22 cellular contexts compared by ENCODE assay signal in the genomic region with DNA sequence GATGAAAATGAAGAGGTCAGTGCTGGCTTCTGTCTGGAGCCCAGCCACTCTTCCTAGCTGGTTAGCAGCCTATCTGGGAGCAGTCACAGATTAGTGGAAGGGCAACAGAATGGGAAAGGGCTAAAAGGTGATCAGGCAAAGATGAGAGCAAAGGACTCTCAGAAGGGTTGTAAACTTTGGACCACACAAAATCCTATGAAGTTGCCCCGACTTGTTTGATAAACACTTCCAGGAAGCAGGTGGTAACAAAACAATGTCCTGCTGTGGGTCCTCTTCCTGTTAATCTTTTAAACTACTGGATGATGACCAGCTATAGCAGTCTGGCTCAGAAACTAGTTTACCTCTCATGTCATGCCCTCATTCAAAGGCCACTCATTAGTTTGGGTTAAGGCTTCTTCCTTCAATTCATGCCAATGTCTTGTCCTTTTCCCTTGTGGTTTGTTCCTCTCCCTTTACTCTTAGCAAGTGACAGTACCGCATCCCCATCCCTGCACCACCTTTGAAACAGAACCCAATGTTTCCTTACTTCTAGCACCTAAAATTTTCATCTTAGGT. TPM values are rescaled to one million over a fixed set of nuclear protein-coding genes. Genes with fewer than 3 reads are reported as not detected.
A peak's percentile ranks its signal among the peaks of the same experiment; 100 is the strongest.
DNase-seq lines count a peak whose midpoint lies in the region; ATAC-seq, FAIRE-seq and TF ChIP-seq lines count a peak whose summit lies in the region.
"Had no signal": no experiment of that assay in that cellular context is flagged by ENCODE, and none has a peak within 500 bp of the region (broad histone marks: within the 10 kb centered on the region; RNA-seq: fewer than 3 reads in every experiment).

No MANE protein-coding gene starts in this region.

- H3K4me1 ChIP-seq in H1 (replicated peaks in 1 of 4; ENCODE audit: control insufficient read depth in 3 of 4, insufficient read depth in 4 of 4, low read length in 3 of 4): no peaks in the 10 kb centered on the region
- H3K4me1 ChIP-seq: gastroesophageal sphincter, left ventricle myocardium inferior had no signal

- H2AFZ ChIP-seq in H1 (ENCODE audit: low read length): no peak overlapping the region

- H2BK20ac ChIP-seq in H1 (ENCODE audit: low read length): no peak overlapping the region

- H3K23ac ChIP-seq in H1 (ENCODE audit: insufficient read length): no peak overlapping the region

- no peak overlapping the region for H3K9ac ChIP-seq in H1 (replicated peaks in 1 of 4; ENCODE audit: extremely low read depth in 1 of 4, low read depth in 3 of 4, low read length in 3 of 4)

- H3K36me3 Mint-ChIP-seq in activated naive CD4-positive, alpha-beta T cell treated with anti-CD3 and anti-CD28 coated beads, Interleukin-2, amount 10 ng/mL, durations not matched to agents 7 days and 5 days: peaks cover 73% of the 10 kb centered on the region
- H3K36me3 Mint-ChIP-seq in WTC11 (peaks cover 71% of the 10 kb centered on the region), progenitor cell of endocrine pancreas (ENCODE audit: insufficient read depth) (peaks cover 31% of the 10 kb centered on the region)

- no peak for DNase-seq in activated naive CD4-positive, alpha-beta T cell treated with anti-CD3 and anti-CD28 coated beads, Interleukin-2, amount 10 ng/mL, durations not matched to agents 7 days and 5 days
- DNase-seq in activated naive CD4-positive, alpha-beta T cell (lab: John Stamatoyannopoulos, UW): no peak
- no peak for DNase-seq in WTC11 (ENCODE audit: low spot score)
- DNase-seq in H1 (ENCODE audit: low read depth in 1 of 2, low spot score in 2 of 2): no peak
- no peak for DNase-seq in progenitor cell of endocrine pancreas (ENCODE audit: low spot score, unreplicated experiment)
- DNase-seq in Kasumi-1 (lab: John Stamatoyannopoulos, UW): no peak
- DNase-seq: activated CD4-positive, CD25-positive, alpha-beta regulatory T cell treated with anti-CD3 and anti-CD28 coated beads, Interleukin-2, amount 50 U/mL, for 72 hours; activated T-cell treated with anti-CD3 and anti-CD28 coated beads, Interleukin-2, amount 50 U/mL, for 48 hours; GF-D8; IMR-90; left ventricle myocardium inferior; NCI-H2081 treated with DMSO at 0.1 percent for 48 hours; NCI-H510A treated with DMSO at 0.1 percent for 48 hours; Right ventricle myocardium superior; stimulated activated CD4-positive, alpha-beta T cell treated with anti-CD3 and anti-CD28 coated beads, Interleukin-4, amount 100 ng/mL, for 24 hours had no signal

- H3K9me3 Mint-ChIP-seq in activated naive CD4-positive, alpha-beta T cell treated with anti-CD3 and anti-CD28 coated beads, Interleukin-2, amount 10 ng/mL, durations not matched to agents 7 days and 5 days: no peaks in the 10 kb centered on the region
- H3K9me3 Mint-ChIP-seq in WTC11: no peaks in the 10 kb centered on the region
- H3K9me3 Mint-ChIP-seq in progenitor cell of endocrine pancreas (ENCODE audit: low read depth): no peaks in the 10 kb centered on the region

- no peak for TF ChIP-seq RAD21 in H1 (IDR thresholded peaks at IDR 0.05 in 1 of 2, conservative IDR thresholded peaks at IDR 0.05 in 1 of 2; ENCODE audit: low read depth in 2 of 2, low read length in 2 of 2)

- no peak for TF ChIP-seq EP300 in H1 (IDR thresholded peaks at IDR 0.05; ENCODE audit: borderline replicate concordance in 1 of 2, low read depth in 2 of 2, low read length in 2 of 2)

- no peak overlapping the region for H2BK15ac ChIP-seq in H1 (ENCODE audit: low read length)

- ATAC-seq in WTC11: no peak
- no peak for ATAC-seq in HG03469 (IDR thresholded peaks at IDR 0.05; ENCODE audit: unreplicated experiment)
- no peak for ATAC-seq in HG02678 (IDR thresholded peaks at IDR 0.05; ENCODE audit: unreplicated experiment)
- ATAC-seq: gastroesophageal sphincter had no signal

- no peak overlapping the region for H3K56ac ChIP-seq in H1 (replicated peaks; ENCODE audit: insufficient read length, low read depth, low read length)

- H2BK120ac ChIP-seq in H1 (replicated peaks; ENCODE audit: low read depth, low read length): no peak overlapping the region

- H3K79me1 ChIP-seq in H1 (ENCODE audit: low read depth, low read length): peaks cover 2% of the 10 kb centered on the region; the same call in 1 of the 2 replicates

- no peaks in the 10 kb centered on the region for H3K9me3 ChIP-seq in H1 (ENCODE audit: insufficient read depth in 2 of 2, low read depth in 1 of 2, low read length in 1 of 2)
- H3K9me3 ChIP-seq: gastroesophageal sphincter, left ventricle myocardium inferior, thoracic aorta had no signal

- H3K4ac ChIP-seq in H1 (replicated peaks; ENCODE audit: insufficient read length, low read depth, low read length): no peak overlapping the region

- H3K14ac ChIP-seq in H1 (ENCODE audit: insufficient read length): no peak overlapping the region

- CTCF ChIA-PET in activated naive CD4-positive, alpha-beta T cell treated with anti-CD3 and anti-CD28 coated beads, Interleukin-2, amount 10 ng/mL, durations not matched to agents 7 days and 5 days (lab: Charles Lee): no interaction called here
- CTCF ChIA-PET in WTC11 (lab: Charles Lee) (no interaction called here), H1 (lab: Charles Lee; ENCODE audit: partially characterized antibody) (interaction anchor here (0.9 to 1.8 kb wide), 3 partner anchors 9 to 108 kb away, joined by 3 to 4 read pairs (median 3); no protein-coding TSS in a partner anchor)

- TF ChIP-seq POLR2A in H1 (IDR thresholded peaks at IDR 0.05; ENCODE audit: control extremely low read depth in 1 of 2, low read depth in 2 of 2, low read length in 2 of 2): peak; percentile 26 to 71; a peak in 2 of 3 replicates

- no peak overlapping the region for H2AK5ac ChIP-seq in H1 (ENCODE audit: low read depth, low read length)

- H4K8ac ChIP-seq in H1 (ENCODE audit: extremely low read depth, insufficient read depth, low read length): no peak overlapping the region

- POLR2A ChIA-PET in WTC11 (lab: Charles Lee) (no interaction called here), H1 (lab: Charles Lee; ENCODE audit: partially characterized antibody) (interaction anchor here (1.0 to 20.0 kb wide), 2 partner anchors 11 to 12 kb away, joined by 4 to 250 read pairs; partner anchors contain the start of gene POLG)

- H3K79me2 ChIP-seq in H1 (ENCODE audit: control insufficient read depth in 1 of 2, insufficient read depth in 2 of 2, low read length in 2 of 2): no peaks in the 10 kb centered on the region

- no peak overlapping the region for H2BK12ac ChIP-seq in H1 (ENCODE audit: low read depth, low read length)

- 89% methylated on average over 2 of the region's 2 CpGs; no CpG with 5 or more reads in 1 of the 2 experiments for WGBS in H1 (ENCODE audit: extremely low coverage in 1 of 2, insufficient coverage in 1 of 2, insufficient read length in 1 of 2, insufficient replicate concordance in 2 of 2, low coverage in 1 of 2, low lambda C conversion rate in 2 of 2, missing lambda C conversion rate in 1 of 2), 2 experiments

- H3K23me2 ChIP-seq in H1 (ENCODE audit: low read depth, low read length): no peaks in the 10 kb centered on the region; the same call in 1 of the 2 replicates

- no peak overlapping the region for H4K5ac ChIP-seq in H1 (ENCODE audit: insufficient read length, low read depth, low read length)

- H4K20me1 ChIP-seq in H1 (replicated peaks in 1 of 2; ENCODE audit: control insufficient read depth in 1 of 2, insufficient read depth in 2 of 2, low read length in 2 of 2): peaks cover under 1 to 9% of the 10 kb centered on the region in 2 experiments

- no peak overlapping the region for H3K4me3 Mint-ChIP-seq in activated naive CD4-positive, alpha-beta T cell treated with anti-CD3 and anti-CD28 coated beads, Interleukin-2, amount 10 ng/mL, durations not matched to agents 7 days and 5 days
- no peak overlapping the region for H3K4me3 Mint-ChIP-seq in WTC11
- H3K4me3 Mint-ChIP-seq in progenitor cell of endocrine pancreas (ENCODE audit: low read depth): no peak overlapping the region

- no peak overlapping the region for H4K91ac ChIP-seq in H1 (replicated peaks; ENCODE audit: insufficient read length, low read length)

- H3K18ac ChIP-seq in H1 (ENCODE audit: extremely low read depth, low read length): no peak overlapping the region

- H3K4me2 ChIP-seq in H1 (ENCODE audit: insufficient read depth in 1 of 2, low read depth in 2 of 2, low read length in 2 of 2): no peak overlapping the region

- no peak overlapping the region for H3K4me3 ChIP-seq in H1 (ENCODE audit: extremely low read depth in 1 of 4, insufficient read depth in 2 of 4, low read depth in 3 of 4, low read length in 4 of 4)
- H3K4me3 ChIP-seq: gastroesophageal sphincter, left ventricle myocardium inferior, thoracic aorta had no signal

- FAIRE-seq in H1 (lab: Jason Lieb, UNC): no peak
- FAIRE-seq: astrocyte, colon, GM12891 had no signal

- H3K27ac Mint-ChIP-seq in activated naive CD4-positive, alpha-beta T cell treated with anti-CD3 and anti-CD28 coated beads, Interleukin-2, amount 10 ng/mL, durations not matched to agents 7 days and 5 days: peak overlapping the region; percentile 57
- H3K27ac Mint-ChIP-seq in WTC11 (peak overlapping the region; percentile 2), progenitor cell of endocrine pancreas (peak overlapping the region; percentile 78)

- TF ChIP-seq CTCF in WTC11 (IDR thresholded peaks at IDR 0.05): no peak
- TF ChIP-seq CTCF in H1 (IDR thresholded peaks at IDR 0.05; ENCODE audit: control extremely low read depth in 1 of 3, insufficient read depth in 1 of 3, low read depth in 1 of 3, low read length in 3 of 3): no peak
- no peak for TF ChIP-seq CTCF in progenitor cell of endocrine pancreas (IDR thresholded peaks at IDR 0.05; ENCODE audit: unreplicated experiment)

- H2BK5ac ChIP-seq in H1 (ENCODE audit: low read depth, low read length): no peak overlapping the region

- H3K4me1 Mint-ChIP-seq in activated naive CD4-positive, alpha-beta T cell treated with anti-CD3 and anti-CD28 coated beads, Interleukin-2, amount 10 ng/mL, durations not matched to agents 7 days and 5 days: peaks cover 13% of the 10 kb centered on the region
- no peaks in the 10 kb centered on the region for H3K4me1 Mint-ChIP-seq in WTC11
- no peaks in the 10 kb centered on the region for H3K4me1 Mint-ChIP-seq in progenitor cell of endocrine pancreas (ENCODE audit: low read depth)

- no peaks in the 10 kb centered on the region for H3K27me3 ChIP-seq in H1 (replicated peaks in 1 of 4; ENCODE audit: control insufficient read depth in 3 of 4, extremely low read depth in 1 of 4, insufficient read depth in 3 of 4, low read length in 3 of 4)
- H3K27me3 ChIP-seq: gastroesophageal sphincter had no signal

- no peak overlapping the region for H3K27ac ChIP-seq in H1 (ENCODE audit: low read depth, low read length)
- H3K27ac ChIP-seq: gastroesophageal sphincter, left ventricle myocardium inferior, thoracic aorta had no signal

- H3K36me3 ChIP-seq in H1 (ENCODE audit: control insufficient read depth in 2 of 4, insufficient read depth in 4 of 4, low read length in 3 of 4): peaks cover 35 to 89% (median 72%) of the 10 kb centered on the region in 4 experiments

- H3K27me3 Mint-ChIP-seq in activated naive CD4-positive, alpha-beta T cell treated with anti-CD3 and anti-CD28 coated beads, Interleukin-2, amount 10 ng/mL, durations not matched to agents 7 days and 5 days: no peaks in the 10 kb centered on the region
- H3K27me3 Mint-ChIP-seq in WTC11 (ENCODE audit: low read depth) (no peaks in the 10 kb centered on the region; the same call in 1 of the 2 replicates), progenitor cell of endocrine pancreas (no peaks in the 10 kb centered on the region)

RNA-seq across cellular contexts. Expression of gene POLG, which starts 19.2 kb away (rescaled TPM):
- 63.9 to 76.2 TPM (median 68.3 TPM) in 3 replicates for total RNA-seq in WTC11 (2021)
- total RNA-seq in H1 (2021; fragmentation: NEBNext Ultra II Directional; extraction: Animal tissue kit (Norgen Biotek cat#: 25700)): 52.3 and 53.4 TPM in 2 replicates
- polyA plus RNA-seq in H1 (2011; rRNA removed): 14.8 and 27.1 TPM in 2 replicates
- 38.0 TPM for polyA plus RNA-seq in H1 (2011; cell fraction: cytosol; rRNA removed)
- 124 TPM for polyA plus RNA-seq in H1 (2011; cell fraction: nucleus; rRNA removed)
- 40.8 to 48.7 TPM (median 46.6 TPM) in 4 replicates for polyA plus RNA-seq in H1 (2012, experiment 1 of 2)
- polyA plus RNA-seq in H1 (2012, experiment 2 of 2): 34.4 TPM
- polyA plus RNA-seq in H1 (2013, experiment 1 of 2): 24.0 TPM
- polyA plus RNA-seq in H1 (2013, experiment 2 of 2): 21.0 TPM
- 23.1 and 50.9 TPM in 2 replicates for polyA minus RNA-seq in H1 (2011; rRNA and poly(A)+ RNA removed)
- 41.5 TPM for polyA minus RNA-seq in H1 (2011; cell fraction: cytosol; rRNA and poly(A)+ RNA removed)
- polyA minus RNA-seq in H1 (2011; cell fraction: nucleus; rRNA and poly(A)+ RNA removed): 106 TPM
- total RNA-seq in progenitor cell of endocrine pancreas: 69.3 and 156 TPM in 2 replicates

Comparison
In these comparisons a context has a peak if more than half of its experiments do, and no peak if none do; other contexts are left out.
1. H3K27ac Mint-ChIP-seq: peak in every context shown above with its lines; median percentile 78 in progenitor cell of endocrine pancreas; 57 in activated naive CD4-positive, alpha-beta T cell treated with anti-CD3 and anti-CD28 coated beads, Interleukin-2, amount 10 ng/mL, durations not matched to agents 7 days and 5 days; 2 in WTC11.